In genomic region chr10:35640951-35641429, GRCh38 we compare ENCODE assay signal across 1 cellular context.
TF ChIP-seq lines count a peak whose summit lies in the region.

No MANE protein-coding gene starts in this region.

TF ChIP-seq in HEK293, 187 proteins besides CTCF, POLR2A, EP300 and RAD21 (continued from another document):
- no peak for TF ChIP-seq ZNF18 (tag by site-specific recombination; IDR thresholded peaks at IDR 0.05)
- no peak for TF ChIP-seq PRDM6 (tag by site-specific recombination; IDR thresholded peaks at IDR 0.05)
- no peak for TF ChIP-seq ZNF529 (tag by site-specific recombination; IDR thresholded peaks at IDR 0.05; ENCODE audit: insufficient replicate concordance)
- TF ChIP-seq ATF2 (tag by site-specific recombination; IDR thresholded peaks at IDR 0.05; ENCODE audit: low read depth), result no peak
- TF ChIP-seq HIC1 (tag by site-specific recombination; IDR thresholded peaks at IDR 0.05), result peak; percentile 77; the same call in 1 of the 2 replicates
- TF ChIP-seq ZNF624 (tag by site-specific recombination; IDR thresholded peaks at IDR 0.05), result no peak
- TF ChIP-seq ZNF501 (tag by site-specific recombination; IDR thresholded peaks at IDR 0.05), result peak; percentile 58; the same call in 1 of the 2 replicates
- no peak for TF ChIP-seq ZNF211 (tag by site-specific recombination; IDR thresholded peaks at IDR 0.05; ENCODE audit: low read depth)
